In the genomic region with DNA sequence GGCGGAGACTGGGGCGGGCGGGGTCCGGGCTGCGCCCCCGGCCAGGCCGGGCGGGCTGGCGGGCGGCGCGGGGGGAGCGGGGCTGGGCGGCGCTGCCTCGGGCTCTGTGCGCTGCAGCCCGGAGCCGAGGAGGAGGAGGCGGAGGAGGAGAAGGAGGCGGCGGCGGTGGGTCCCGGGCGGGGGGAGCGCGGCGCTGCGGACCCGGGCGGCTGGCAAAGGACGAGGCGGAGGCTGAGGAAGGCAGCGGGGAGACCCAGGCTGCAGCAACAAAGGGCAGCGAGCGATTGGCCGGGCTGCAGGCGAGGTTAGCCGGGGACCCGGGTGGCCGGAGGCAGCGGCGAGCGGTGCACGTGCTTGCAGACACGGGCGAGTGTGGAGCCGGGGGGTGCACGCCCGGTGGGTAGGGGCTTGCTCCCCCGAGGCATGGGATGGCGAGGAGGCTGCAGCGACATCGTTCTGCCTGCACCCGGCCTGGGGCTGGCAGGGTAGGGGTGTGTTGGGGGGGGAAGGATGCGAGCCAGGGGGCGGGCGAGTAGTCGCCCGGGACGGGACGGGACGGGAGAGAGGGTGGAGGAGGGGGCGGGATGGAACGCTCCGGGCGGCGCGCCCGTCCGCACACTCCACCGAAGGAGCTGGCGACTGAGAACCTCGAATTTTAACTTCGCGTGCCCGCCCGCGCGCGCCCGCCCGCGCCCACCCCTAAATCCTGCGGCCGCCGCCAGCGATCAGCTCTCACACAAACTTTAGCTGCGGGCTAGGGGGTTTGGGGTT, we compare ENCODE assay signal across 8 cellular contexts. TPM values are rescaled to one million over a fixed set of nuclear protein-coding genes. Genes with fewer than 3 reads are reported as not detected.
DNase-seq lines count a peak whose midpoint lies in the region; ATAC-seq and TF ChIP-seq lines count a peak whose summit lies in the region.

No MANE protein-coding gene starts in this region.

- H3K9ac ChIP-seq in mammary epithelial cell (ENCODE audit: insufficient read depth, low read length) = no peak overlapping the region

- H3K79me2 ChIP-seq in mammary epithelial cell (ENCODE audit: insufficient read depth, low read length) = peaks cover 24% of the 10 kb centered on the region

- H3K4me3 ChIP-seq in mammary epithelial cell (replicated peaks in 1 of 3; ENCODE audit: insufficient read depth in 1 of 3, low read depth in 2 of 3, low read length in 3 of 3) = peak overlapping the region; percentile 81 to 95 (median 84)

- no peaks in the 10 kb centered on the region for H3K9me3 ChIP-seq in mammary epithelial cell (replicated peaks; ENCODE audit: insufficient read depth, low read length)

- DNase-seq in NCI-H2081 (lab: John Stamatoyannopoulos, UW) (peak; percentile 39 to 53), NCI-H2081 treated with DMSO at 0.1 percent for 48 hours (lab: John Stamatoyannopoulos, UW) (no peak), T-cell (peak in 31 of 34 experiments; percentile 2 to 67 (median 47)), mammary epithelial cell (no peak), kidney tubule cell (ENCODE audit: low spot score) (peak; percentile 45), ureter (ENCODE audit: low spot score) (no peak)
- DNase-seq in stimulated activated CD4-positive, alpha-beta T cell treated with anti-CD3 and anti-CD28 coated beads, Interleukin-2, amount 100 ng/mL, for 4 hours (ENCODE audit: low read depth) = peak; percentile 47

- no peaks in the 10 kb centered on the region for H3K9me3 Mint-ChIP-seq in T-cell

- dilution Hi-C loops in mammary epithelial cell (cut with HindIII; ENCODE audit: low sequenced_read_pairs) = no loop called here

- POLR2A ChIA-PET in T-cell (lab: Charles Lee) = interaction anchor here (0.6 to 0.9 kb wide), 7 partner anchors 77 to 1005 kb away, joined by 3 to 11 read pairs (median 5); partner anchors contain the start of genes ADK (in 1 of the 2) and AP3M1 (in 1 of the 2)

- CTCF ChIA-PET in T-cell (lab: Charles Lee) = interaction anchor here in 1 of 2 donors (0.5 to 1.1 kb wide), 8 partner anchors 75 to 405 kb away, joined by 3 to 7 read pairs (median 4); partner anchors contain the start of gene VDAC2
- CTCF ChIA-PET in mammary epithelial cell (lab: Charles Lee; ENCODE audit: low non-redundant PET) = no interaction called here

- ATAC-seq in HG03135 (IDR thresholded peaks at IDR 0.05; ENCODE audit: unreplicated experiment) = peak; percentile 2
- ATAC-seq in T-cell (replicated peaks in 1 of 4) = peak; percentile 0 to 15 (median 8)

- intact Hi-C loops in mammary epithelial cell (cut with micrococcal nuclease) = loop anchor here (1.0 to 10.0 kb wide), 4 partner anchors 45 to 561 kb away; a partner anchor contains a TSS

- H3K27ac ChIP-seq in mammary epithelial cell (ENCODE audit: insufficient read depth, low read depth, low read length) = no peak overlapping the region

- H3K36me3 Mint-ChIP-seq in T-cell = peaks cover 9% of the 10 kb centered on the region

- no peaks in the 10 kb centered on the region for H3K36me3 ChIP-seq in mammary epithelial cell (ENCODE audit: insufficient read depth, low read length)

- H3K4me3 Mint-ChIP-seq in T-cell = peak overlapping the region; percentile 90 to 94 (median 90)

- no peak for TF ChIP-seq CTCF in mammary epithelial cell (conservative IDR thresholded peaks at IDR 0.05 in 1 of 2, IDR thresholded peaks at IDR 0.05 in 1 of 2; ENCODE audit: extremely low read depth in 1 of 2, insufficient read depth in 1 of 2, low read depth in 1 of 2, low read length in 2 of 2)

- WGBS in mammary epithelial cell (ENCODE audit: low coverage, missing lambda C conversion rate) = no CpG with 5 or more reads among the region's 89 CpGs

- H4K20me1 ChIP-seq in mammary epithelial cell (ENCODE audit: insufficient read depth, low read length) = no peaks in the 10 kb centered on the region

- in situ Hi-C loops in mammary epithelial cell (cut with MboI; ENCODE audit: low sequenced_read_pairs in 2 of 2) = no loop called here

- peaks cover 62 to 66% (median 64%) of the 10 kb centered on the region in 3 donors for H3K4me1 Mint-ChIP-seq in T-cell

- H3K4me2 ChIP-seq in mammary epithelial cell (ENCODE audit: insufficient read depth, low read depth, low read length) = peak overlapping the region; percentile 100

- H3K27ac Mint-ChIP-seq in T-cell = peak overlapping the region; percentile 94 to 96

- no peaks in the 10 kb centered on the region for H3K27me3 Mint-ChIP-seq in T-cell

- H2AFZ ChIP-seq in mammary epithelial cell (ENCODE audit: low read depth, low read length) = peak overlapping the region; percentile 99

- BruUV-seq in mammary epithelial cell (replicated peaks; lab: Mats Ljungman, UMichigan) = no TSS peak

- H3K27me3 ChIP-seq in mammary epithelial cell (ENCODE audit: insufficient read depth, low read length) = no peaks in the 10 kb centered on the region

- peaks cover 6% of the 10 kb centered on the region for H3K4me1 ChIP-seq in mammary epithelial cell (ENCODE audit: insufficient read depth, low read length)

RNA-seq across cellular contexts. Expression of gene KAT6B, which starts 0.8 kb away (rescaled TPM):
- total RNA-seq in T-cell (10 to 100 TPM; 46.2 to 94.4 (median 52.4) TPM), mammary epithelial cell (10 to 100 TPM; 12.1 to 22.2 TPM), ureter (56.2 TPM)
- 1.4 TPM for polyA plus RNA-seq in mammary epithelial cell
- 27.6 TPM for polyA minus RNA-seq in mammary epithelial cell

Comparison
In these comparisons a context has a peak if more than half of its experiments do, and no peak if none do; other contexts are left out.
1. DNase-seq: peak in NCI-H2081 (2 of 2), T-cell (31 of 34), kidney tubule cell (single experiment) and stimulated activated CD4-positive, alpha-beta T cell treated with anti-CD3 and anti-CD28 coated beads, Interleukin-2, amount 100 ng/mL, for 4 hours (single experiment); none in NCI-H2081 treated with DMSO at 0.1 percent for 48 hours (single experiment), mammary epithelial cell (single experiment) and ureter (single experiment).